Comparison of ENCODE assay signal across 29 cellular contexts in genomic region chr19:15372470-15372869, GRCh38. TPM values are rescaled to one million over a fixed set of nuclear protein-coding genes. Genes with fewer than 3 reads are reported as not detected.
DNase-seq lines count a peak whose midpoint lies in the region; ATAC-seq, FAIRE-seq and TF ChIP-seq lines count a peak whose summit lies in the region.
"Had no signal": no experiment of that assay in that cellular context is flagged by ENCODE, and none has a peak within 500 bp of the region (broad histone marks: within the 10 kb centered on the region; RNA-seq: fewer than 3 reads in every experiment).

No MANE protein-coding gene starts in this region.

- H3K9ac ChIP-seq in kidney (ENCODE audit: low read length in 2 of 2): no peak overlapping the region
- H3K9ac ChIP-seq: KMS-11 had no signal

- peak; percentile 36 for DNase-seq in stimulated activated CD4-positive, alpha-beta T cell treated with anti-CD3 and anti-CD28 coated beads, Interleukin-1b, Interleukin-23, amount 100 ng/mL, for 48 hours
- no peak for DNase-seq in stimulated activated CD4-positive, alpha-beta T cell treated with anti-CD3 and anti-CD28 coated beads, Interleukin-4, amount 100 ng/mL, for 24 hours
- DNase-seq in SIG-M5 (lab: John Stamatoyannopoulos, UW): peak; percentile 71
- DNase-seq in kidney: peak; percentile 3
- DNase-seq in OCI-M1 (lab: John Stamatoyannopoulos, UW): no peak
- no peak for DNase-seq in midbrain (lab: John Stamatoyannopoulos, UW)
- DNase-seq: activated B cell treated with CpG ODN at 0.5 μM for 24 hours; activated naive CD4-positive, alpha-beta T cell treated with Interleukin-2 at 50 U/mL for 16 hours; anterior cingulate cortex; CD4-positive, CD25-positive, alpha-beta regulatory T cell; foreskin melanocyte; immature natural killer cell; naive B cell; NCI-H1092; NCI-H1930; NCI-H2227 treated with DMSO at 0.1 percent for 48 hours; NCI-H774; PC-3; stimulated activated naive CD8-positive, alpha-beta T cell treated with anti-CD3 and anti-CD28 coated beads, Interleukin-15, Interleukin-2, amounts not matched to agents 100 U/mL and 50 U/mL, for 24 hours; SW 1271; thyroid gland had no signal

- H3K36me3 ChIP-seq in kidney (ENCODE audit: control insufficient read depth in 1 of 2, insufficient read depth in 2 of 2, low read length in 2 of 2): peaks cover 26 to 46% of the 10 kb centered on the region in 2 donors

- H3K4me3 ChIP-seq in kidney (ENCODE audit: low read length in 2 of 2): no peak overlapping the region
- H3K4me3 ChIP-seq: coronary artery, esophagus muscularis mucosa, hepatocyte, right atrium auricular region, spleen, thyroid gland had no signal

- ATAC-seq in GM19324 (IDR thresholded peaks at IDR 0.05; ENCODE audit: low FRiP score, unreplicated experiment): no peak
- ATAC-seq: left lobe of liver; PC-3; stimulated activated naive CD8-positive, alpha-beta T cell treated with anti-CD3 and anti-CD28 coated beads, Interleukin-15, Interleukin-2, amounts not matched to agents 100 U/mL and 50 U/mL, for 24 hours had no signal

- H3K9me3 ChIP-seq in kidney (ENCODE audit: control insufficient read depth in 1 of 2, low read length in 2 of 2): no peaks in the 10 kb centered on the region
- H3K9me3 ChIP-seq: esophagus muscularis mucosa, right atrium auricular region, spleen, thyroid gland had no signal

- TF ChIP-seq CTCF in kidney (IDR thresholded peaks at IDR 0.05; ENCODE audit: borderline replicate concordance, extremely low read depth, insufficient read depth): no peak

- intact Hi-C loops in kidney (cut with DNase I): no loop called here

- H3K27ac ChIP-seq in kidney (ENCODE audit: low read depth in 2 of 2, low read length in 2 of 2): no peak overlapping the region
- H3K27ac ChIP-seq: coronary artery, esophagus muscularis mucosa, hepatocyte, KMS-11, thyroid gland had no signal

- FAIRE-seq in kidney (lab: Jason Lieb, UNC): no peak

- peaks cover 26 to 32% of the 10 kb centered on the region in 2 donors for H3K4me1 ChIP-seq in kidney (ENCODE audit: control insufficient read depth in 1 of 2, insufficient read depth in 1 of 2, low read depth in 1 of 2, low read length in 2 of 2)

RNA-seq across cellular contexts. Expression of gene AKAP8, which starts 7.1 kb away (rescaled TPM):
- 60.2 TPM for total RNA-seq in kidney
- 11.5 TPM for polyA plus RNA-seq in kidney (ENCODE audit: insufficient read depth, low read depth, low replicate concordance)

RNA-seq across cellular contexts. Expression of gene BRD4, which starts 40.1 kb away (rescaled TPM):
- total RNA-seq in kidney: 107 TPM
- polyA plus RNA-seq in kidney (ENCODE audit: insufficient read depth, low read depth, low replicate concordance): 14.3 TPM

RNA-seq across cellular contexts. Expression of gene AKAP8L, which starts 46.3 kb away (rescaled TPM):
- 122 TPM for total RNA-seq in kidney
- 44.3 TPM for polyA plus RNA-seq in kidney (ENCODE audit: insufficient read depth, low read depth, low replicate concordance)

Comparison
In these comparisons a context has a peak if more than half of its experiments do, and no peak if none do; other contexts are left out.
1. DNase-seq: peak in stimulated activated CD4-positive, alpha-beta T cell treated with anti-CD3 and anti-CD28 coated beads, Interleukin-1b, Interleukin-23, amount 100 ng/mL, for 48 hours (single experiment), SIG-M5 (single experiment) and kidney (single experiment); none in stimulated activated CD4-positive, alpha-beta T cell treated with anti-CD3 and anti-CD28 coated beads, Interleukin-4, amount 100 ng/mL, for 24 hours (single experiment), OCI-M1 (single experiment) and midbrain (single experiment).